In genomic region chr11:66466225-66467033, GRCh38 we compare ENCODE assay signal across 8 cellular contexts. TPM values are rescaled to one million over a fixed set of nuclear protein-coding genes. Genes with fewer than 3 reads are reported as not detected.
DNase-seq lines count a peak whose midpoint lies in the region; ATAC-seq and TF ChIP-seq lines count a peak whose summit lies in the region.

PELI3 (plus strand) TSS chr11:66466905; CDS start chr11:66468129, 1,224 bp downstream.

- TF ChIP-seq POLR2A in suprapubic skin (IDR thresholded peaks at IDR 0.05): no peak

- H3K4me1 ChIP-seq in HAP-1 (peaks cover 5% of the 10 kb centered on the region; the same call in 1 of the 2 replicates), MM.1S (ENCODE audit: low read length) (peaks cover 6% of the 10 kb centered on the region; the same call in 1 of the 2 replicates), suprapubic skin (peaks cover 22% of the 10 kb centered on the region)

- H3K4me3 ChIP-seq in HAP-1 (peak within 1 kb of the TSS; percentile 51), MM.1S (ENCODE audit: low read length) (peak within 1 kb of the TSS; percentile 92), suprapubic skin (peak within 1 kb of the TSS; percentile 78)

- peak within 1 kb of the TSS; percentile 78 for H2AFZ ChIP-seq in MM.1S (ENCODE audit: low read length)

- TF ChIP-seq EP300 in suprapubic skin (IDR thresholded peaks at IDR 0.05): no peak

- H3K4me2 ChIP-seq in MM.1S (ENCODE audit: low read depth, low read length): peak within 1 kb of the TSS; percentile 99

- peak; percentile 98 for ATAC-seq in omental fat pad (ENCODE audit: low FRiP score)

- under 1% methylated on average over 27 of the region's 63 CpGs for WGBS in suprapubic skin

- H3K27me3 Mint-ChIP-seq in activated naive CD4-positive, alpha-beta T cell treated with anti-CD3 and anti-CD28 coated beads, Interleukin-2, amount 50 U/mL, for 24 hours: no peaks in the 10 kb centered on the region
- H3K27me3 Mint-ChIP-seq in glutamatergic neuron (ENCODE audit: unreplicated experiment): peaks cover 7% of the 10 kb centered on the region

- no peaks in the 10 kb centered on the region for H3K9me3 Mint-ChIP-seq in activated naive CD4-positive, alpha-beta T cell treated with anti-CD3 and anti-CD28 coated beads, Interleukin-2, amount 50 U/mL, for 24 hours
- H3K9me3 Mint-ChIP-seq in glutamatergic neuron (ENCODE audit: unreplicated experiment): peaks cover 7% of the 10 kb centered on the region

- H3K27ac ChIP-seq in MM.1S (ENCODE audit: low read length): no peak within 1 kb of the TSS
- H3K27ac ChIP-seq in suprapubic skin: peak within 1 kb of the TSS; percentile 71

- H3K36me3 Mint-ChIP-seq in activated naive CD4-positive, alpha-beta T cell treated with anti-CD3 and anti-CD28 coated beads, Interleukin-2, amount 50 U/mL, for 24 hours: no peaks in the 10 kb centered on the region
- H3K36me3 Mint-ChIP-seq in glutamatergic neuron (ENCODE audit: unreplicated experiment): no peaks in the 10 kb centered on the region

- in situ Hi-C loops in HAP-1 (cut with MboI; ENCODE audit: low sequenced_read_pairs): no loop called here

- no peaks in the 10 kb centered on the region for H3K27me3 ChIP-seq in HAP-1 (ENCODE audit: low read depth)
- no peaks in the 10 kb centered on the region for H3K27me3 ChIP-seq in MM.1S (replicated peaks; ENCODE audit: insufficient read depth, low read length)
- H3K27me3 ChIP-seq in suprapubic skin: no peaks in the 10 kb centered on the region

- no peaks in the 10 kb centered on the region for H3F3A ChIP-seq in MM.1S (ENCODE audit: insufficient read depth, low read length)

- DNase-seq in ELF-1 (ENCODE audit: low read depth, low spot score) (peak; percentile 91), HAP-1 (ENCODE audit: low spot score in 2 of 2) (peak; percentile 79 to 96), MM.1S (peak; percentile 87), SK-N-DZ (ENCODE audit: low spot score) (peak; percentile 88), glutamatergic neuron (peak; percentile 96), omental fat pad (ENCODE audit: low spot score) (peak; percentile 92), suprapubic skin (ENCODE audit: low spot score in 2 of 2) (peak; percentile 96 to 97)

- peak within 1 kb of the TSS; percentile 76 for H3K27ac Mint-ChIP-seq in activated naive CD4-positive, alpha-beta T cell treated with anti-CD3 and anti-CD28 coated beads, Interleukin-2, amount 50 U/mL, for 24 hours
- peak within 1 kb of the TSS; percentile 80 for H3K27ac Mint-ChIP-seq in glutamatergic neuron (ENCODE audit: unreplicated experiment)

- H3K79me2 ChIP-seq in MM.1S (ENCODE audit: low read length): peaks cover 5% of the 10 kb centered on the region; the same call in 1 of the 2 replicates

- TF ChIP-seq CTCF in MM.1S (IDR thresholded peaks at IDR 0.05; ENCODE audit: low read length): no peak
- no peak for TF ChIP-seq CTCF in glutamatergic neuron (IDR thresholded peaks at IDR 0.05; ENCODE audit: partially characterized antibody, unreplicated experiment)
- TF ChIP-seq CTCF in omental fat pad (IDR thresholded peaks at IDR 0.05): no peak
- no peak for TF ChIP-seq CTCF in suprapubic skin (IDR thresholded peaks at IDR 0.05)

- H3K9me3 ChIP-seq in HAP-1: no peaks in the 10 kb centered on the region
- no peaks in the 10 kb centered on the region for H3K9me3 ChIP-seq in MM.1S (replicated peaks; ENCODE audit: insufficient read depth, low read length)
- no peaks in the 10 kb centered on the region for H3K9me3 ChIP-seq in suprapubic skin

- H3K36me3 ChIP-seq in HAP-1 (replicated peaks) (peaks cover 4% of the 10 kb centered on the region; the same call in 1 of the 2 replicates), MM.1S (replicated peaks; ENCODE audit: insufficient read depth, low read length) (no peaks in the 10 kb centered on the region), suprapubic skin (peaks cover 12% of the 10 kb centered on the region)

- no peaks in the 10 kb centered on the region for H3K9me2 ChIP-seq in MM.1S (replicated peaks; ENCODE audit: insufficient read depth, low read length)

- H3K4me1 Mint-ChIP-seq in activated naive CD4-positive, alpha-beta T cell treated with anti-CD3 and anti-CD28 coated beads, Interleukin-2, amount 50 U/mL, for 24 hours: peaks cover 21% of the 10 kb centered on the region
- peaks cover 8% of the 10 kb centered on the region for H3K4me1 Mint-ChIP-seq in glutamatergic neuron (ENCODE audit: low read depth, unreplicated experiment)

- peak within 1 kb of the TSS; percentile 89 for H3K4me3 Mint-ChIP-seq in activated naive CD4-positive, alpha-beta T cell treated with anti-CD3 and anti-CD28 coated beads, Interleukin-2, amount 50 U/mL, for 24 hours
- H3K4me3 Mint-ChIP-seq in glutamatergic neuron (ENCODE audit: unreplicated experiment): peak within 1 kb of the TSS; percentile 87

- H3K9ac ChIP-seq in MM.1S (ENCODE audit: low read length): peak within 1 kb of the TSS; percentile 70; the same call in 1 of the 2 replicates

- no peaks in the 10 kb centered on the region for H4K20me1 ChIP-seq in MM.1S (ENCODE audit: insufficient read depth, low read length)

RNA-seq across cellular contexts. Expression of gene PELI3, which starts in this region (rescaled TPM):
- 10.7 and 11.0 TPM in 2 replicates for polyA plus RNA-seq in SK-N-DZ (2014; cell fraction: cytosol; rRNA removed)
- polyA plus RNA-seq in SK-N-DZ (2014; cell fraction: nucleus; rRNA removed): 6.0 and 7.4 TPM in 2 replicates
- total RNA-seq in glutamatergic neuron (ENCODE audit: unreplicated experiment) (7.7 TPM), omental fat pad (10 to 100 TPM in 2 of 4 donors, 1 to 10 TPM in 2; 9.2 to 16.3 (median 12.5) TPM), suprapubic skin (10 to 100 TPM; 19.0 to 23.4 (median 20.5) TPM)
